17 cellular contexts compared by ENCODE assay signal in the genomic region with DNA sequence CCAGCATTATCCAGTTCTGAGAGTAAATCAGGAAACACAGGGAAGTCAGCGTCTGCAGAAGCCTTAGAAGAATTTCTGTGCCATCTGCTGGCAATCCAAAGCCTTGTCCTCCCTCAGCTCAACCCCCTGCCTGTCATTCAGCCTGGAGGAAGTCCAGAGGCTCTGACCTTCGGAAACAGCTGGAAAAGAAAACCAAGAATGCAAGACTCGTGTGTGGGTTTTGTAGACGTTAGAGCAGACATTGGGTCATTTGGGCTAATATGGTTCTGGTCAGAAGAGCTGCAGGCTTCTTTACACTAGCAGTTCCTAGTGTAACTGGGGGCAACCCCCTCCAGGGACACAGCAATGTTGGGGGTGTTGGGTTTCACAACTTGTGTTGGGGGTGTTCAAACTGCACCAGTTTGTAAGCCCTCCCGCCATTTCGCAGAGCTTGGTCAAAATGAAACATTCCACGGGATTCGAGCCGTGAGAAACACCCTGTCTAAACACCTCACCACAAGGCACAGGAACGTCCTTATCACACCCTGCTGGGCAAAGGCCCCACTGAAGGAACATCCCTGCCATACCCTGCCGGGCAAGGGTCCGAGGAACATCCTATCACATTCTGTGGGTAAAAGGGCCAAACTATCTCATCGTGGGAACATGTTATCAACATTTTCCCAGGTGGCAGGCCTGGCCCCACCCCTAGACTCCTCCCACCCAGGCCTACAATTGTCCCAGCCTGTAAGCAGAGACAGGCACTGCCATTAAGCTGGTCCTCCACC. TPM values are rescaled to one million over a fixed set of nuclear protein-coding genes. Genes with fewer than 3 reads are reported as not detected.
A peak's percentile ranks its signal among the peaks of the same experiment; 100 is the strongest.
DNase-seq lines count a peak whose midpoint lies in the region; ATAC-seq, FAIRE-seq and TF ChIP-seq lines count a peak whose summit lies in the region.
"Had no signal": no experiment of that assay in that cellular context is flagged by ENCODE, and none has a peak within 500 bp of the region (broad histone marks: within the 10 kb centered on the region; RNA-seq: fewer than 3 reads in every experiment).

No MANE protein-coding gene starts in this region.

- H3K9me3 ChIP-seq in adipocyte (ENCODE audit: control insufficient read depth, low read length) (no peaks in the 10 kb centered on the region), pancreas (no peaks in the 10 kb centered on the region)

- peaks cover 43% of the 10 kb centered on the region for H3K27me3 ChIP-seq in adipocyte (replicated peaks; ENCODE audit: control insufficient read depth, insufficient read depth, low read length)
- no peaks in the 10 kb centered on the region for H3K27me3 ChIP-seq in pancreas

- H3K36me3 ChIP-seq in adipocyte (ENCODE audit: control insufficient read depth, insufficient read depth, low read length, severe bottlenecking) (no peaks in the 10 kb centered on the region), pancreas (no peaks in the 10 kb centered on the region)

- H3K4me1 Mint-ChIP-seq in activated CD4-positive, alpha-beta T cell treated with anti-CD3 and anti-CD28 coated beads, Interleukin-2, amount 10 ng/mL, durations not matched to agents 24 days and 14 days = no peaks in the 10 kb centered on the region
- H3K4me1 Mint-ChIP-seq: CD4-positive, CD25-positive, alpha-beta regulatory T cell; IgD-negative memory B cell; stimulated activated naive CD8-positive, alpha-beta T cell treated with anti-CD3 and anti-CD28 coated beads, Interleukin-15, amount 100 ng/mL, for 72 hours had no signal

- no peak overlapping the region for H3K27ac Mint-ChIP-seq in activated CD4-positive, alpha-beta T cell treated with anti-CD3 and anti-CD28 coated beads, Interleukin-2, amount 10 ng/mL, durations not matched to agents 24 days and 14 days
- H3K27ac Mint-ChIP-seq: CD4-positive, CD25-positive, alpha-beta regulatory T cell; IgD-negative memory B cell; stimulated activated naive CD8-positive, alpha-beta T cell treated with anti-CD3 and anti-CD28 coated beads, Interleukin-15, amount 100 ng/mL, for 72 hours had no signal

- no peak overlapping the region for H3K9ac ChIP-seq in adipocyte (ENCODE audit: low read length)

- no peaks in the 10 kb centered on the region for H3K36me3 Mint-ChIP-seq in activated CD4-positive, alpha-beta T cell treated with anti-CD3 and anti-CD28 coated beads, Interleukin-2, amount 10 ng/mL, durations not matched to agents 24 days and 14 days (ENCODE audit: low read depth)
- H3K36me3 Mint-ChIP-seq: CD4-positive, CD25-positive, alpha-beta regulatory T cell; IgD-negative memory B cell had no signal

- no peak overlapping the region for H3K4me3 Mint-ChIP-seq in activated CD4-positive, alpha-beta T cell treated with anti-CD3 and anti-CD28 coated beads, Interleukin-2, amount 10 ng/mL, durations not matched to agents 24 days and 14 days
- H3K4me3 Mint-ChIP-seq: activated T-cell treated with anti-CD3 and anti-CD28 coated beads, Interleukin-2, amount 50 U/mL, for 4 hours; CD4-positive, CD25-positive, alpha-beta regulatory T cell; stimulated activated naive CD8-positive, alpha-beta T cell treated with anti-CD3 and anti-CD28 coated beads, Interleukin-15, amount 100 ng/mL, for 72 hours had no signal

- CTCF ChIA-PET in GM10248 (lab: Yijun Ruan, JAX) = interaction anchor here (0.7 to 10.2 kb wide), 7 partner anchors 9 to 403 kb away, joined by 3 to 77 read pairs (median 4); no protein-coding TSS in a partner anchor

- H3K4me3 ChIP-seq in adipocyte (ENCODE audit: low read length) = no peak overlapping the region
- no peak overlapping the region for H3K4me3 ChIP-seq in fibroblast of pulmonary artery (replicated peaks; ENCODE audit: low read depth, low read length)
- no peak overlapping the region for H3K4me3 ChIP-seq in pancreas

- DNase-seq in GM10248 (ENCODE audit: extremely low spot score) (no peak), adipocyte (ENCODE audit: low read depth) (peak; percentile 55), fibroblast of pulmonary artery (ENCODE audit: low read depth) (peak; percentile 82), pancreas (no peak), NCI-H2227 (lab: John Stamatoyannopoulos, UW; ENCODE audit: unreplicated experiment) (no peak)
- DNase-seq in activated CD4-positive, alpha-beta T cell treated with anti-CD3 and anti-CD28 coated beads, Interleukin-2, amount 10 ng/mL, durations not matched to agents 24 days and 14 days = no peak
- DNase-seq: activated T-cell treated with anti-CD3 and anti-CD28 coated beads, Interleukin-2, amount 50 U/mL, for 4 hours; CD4-positive, CD25-positive, alpha-beta regulatory T cell; mesendoderm; NCI-H146; NCI-H69; SIG-M5; stimulated activated naive CD8-positive, alpha-beta T cell treated with anti-CD3 and anti-CD28 coated beads, Interleukin-15, amount 100 ng/mL, for 72 hours had no signal

- no peak overlapping the region for H3K27ac ChIP-seq in pancreas

- ATAC-seq in pancreas (peak; percentile 38 to 73 (median 58)), GM18511 (IDR thresholded peaks at IDR 0.05; ENCODE audit: unreplicated experiment) (no peak), GM21423 (IDR thresholded peaks at IDR 0.05; ENCODE audit: unreplicated experiment) (no peak)
- ATAC-seq: activated T-cell treated with anti-CD3 and anti-CD28 coated beads, Interleukin-2, amount 50 U/mL, for 4 hours; stimulated activated naive CD8-positive, alpha-beta T cell treated with anti-CD3 and anti-CD28 coated beads, Interleukin-15, amount 100 ng/mL, for 72 hours had no signal

- TF ChIP-seq CTCF in GM10248 (IDR thresholded peaks at IDR 0.05; ENCODE audit: control extremely low read depth, extremely low read depth, low read depth, missing control alignments) = peak; percentile 16
- peak; percentile 30 for TF ChIP-seq CTCF in fibroblast of pulmonary artery (IDR thresholded peaks at IDR 0.05; ENCODE audit: low read length, missing control alignments)
- no peak for TF ChIP-seq CTCF in pancreas (IDR thresholded peaks at IDR 0.05)

- H3K27me3 Mint-ChIP-seq in activated CD4-positive, alpha-beta T cell treated with anti-CD3 and anti-CD28 coated beads, Interleukin-2, amount 10 ng/mL, durations not matched to agents 24 days and 14 days = peaks cover 4% of the 10 kb centered on the region

- no peak for FAIRE-seq in pancreas (lab: Jason Lieb, UNC)

- POLR2A ChIA-PET in GM10248 (lab: Yijun Ruan, JAX) = no interaction called here

- H3K4me1 ChIP-seq in adipocyte (ENCODE audit: control insufficient read depth, insufficient read depth, low read length) (peaks cover 8% of the 10 kb centered on the region), pancreas (peaks cover 0 to 3% (median 0%) of the 10 kb centered on the region in 3 donors)

- 31 to 32% methylated on average over 13 of the region's 13 CpGs for WGBS in pancreas, 2 donors

- no peaks in the 10 kb centered on the region for H3K9me3 Mint-ChIP-seq in activated CD4-positive, alpha-beta T cell treated with anti-CD3 and anti-CD28 coated beads, Interleukin-2, amount 10 ng/mL, durations not matched to agents 24 days and 14 days
- H3K9me3 Mint-ChIP-seq: activated T-cell treated with anti-CD3 and anti-CD28 coated beads, Interleukin-2, amount 50 U/mL, for 4 hours had no signal

- intact Hi-C loops in pancreas (cut with DNase I) = loop anchor here in 1 of 3 donors (10.0 kb wide), 1 partner anchor 95 kb away; no protein-coding TSS in a partner anchor
- intact Hi-C loops in activated CD4-positive, alpha-beta T cell treated with anti-CD3 and anti-CD28 coated beads, Interleukin-2, amount 10 ng/mL, durations not matched to agents 24 days and 14 days (cut with micrococcal nuclease) = no loop called here

RNA-seq across cellular contexts. Expression of a gene that starts 21.0 kb away (rescaled TPM):
- 10 to 100 TPM; 51.5 to 88.5 (median 59.7) TPM for total RNA-seq in pancreas
- 100 to 1,000 TPM; 103 to 119 TPM for polyA plus RNA-seq in pancreas
- not detected in 2 replicates for total RNA-seq in activated CD4-positive, alpha-beta T cell treated with anti-CD3 and anti-CD28 coated beads, Interleukin-2, amount 10 ng/mL, durations not matched to agents 24 days and 14 days
- total RNA-seq: activated T-cell treated with anti-CD3 and anti-CD28 coated beads, Interleukin-2, amount 50 U/mL, for 4 hours; CD4-positive, CD25-positive, alpha-beta regulatory T cell; posterior vena cava had no signal
- polyA plus RNA-seq: CD4-positive, CD25-positive, alpha-beta regulatory T cell; IgD-negative memory B cell had no signal

RNA-seq across cellular contexts. Expression of a gene that starts 30.9 kb away (rescaled TPM):
- not detected for total RNA-seq in pancreas
- not detected for polyA plus RNA-seq in pancreas
- total RNA-seq in activated CD4-positive, alpha-beta T cell treated with anti-CD3 and anti-CD28 coated beads, Interleukin-2, amount 10 ng/mL, durations not matched to agents 24 days and 14 days = not detected in 2 replicates
- total RNA-seq: activated T-cell treated with anti-CD3 and anti-CD28 coated beads, Interleukin-2, amount 50 U/mL, for 4 hours; CD4-positive, CD25-positive, alpha-beta regulatory T cell; posterior vena cava had no signal
- polyA plus RNA-seq: CD4-positive, CD25-positive, alpha-beta regulatory T cell; IgD-negative memory B cell had no signal

RNA-seq across cellular contexts. Expression of a gene that starts 41.0 kb away (rescaled TPM):
- 100 to 1,000 TPM in 1 of 6 donors, 10 to 100 TPM in 5; 52.3 to 130 (median 96.0) TPM for total RNA-seq in pancreas
- 100 to 1,000 TPM in 1 of 2 donors, 10 to 100 TPM in 1; 67.2 to 139 TPM for polyA plus RNA-seq in pancreas
- not detected in 2 replicates for total RNA-seq in activated CD4-positive, alpha-beta T cell treated with anti-CD3 and anti-CD28 coated beads, Interleukin-2, amount 10 ng/mL, durations not matched to agents 24 days and 14 days
- total RNA-seq: CD4-positive, CD25-positive, alpha-beta regulatory T cell had no signal
- polyA plus RNA-seq: CD4-positive, CD25-positive, alpha-beta regulatory T cell; IgD-negative memory B cell had no signal

Comparison
In these comparisons a context has a peak if more than half of its experiments do, and no peak if none do; other contexts are left out.
1. DNase-seq: peak in adipocyte (single experiment) and fibroblast of pulmonary artery (single experiment); none in GM10248 (single experiment), pancreas (0 of 6), NCI-H2227 (single experiment) and activated CD4-positive, alpha-beta T cell treated with anti-CD3 and anti-CD28 coated beads, Interleukin-2, amount 10 ng/mL, durations not matched to agents 24 days and 14 days (single experiment).
2. CTCF ChIP-seq: peak in GM10248 (single experiment) and fibroblast of pulmonary artery (single experiment); none in pancreas (0 of 4).
3. ATAC-seq: peak in pancreas (4 of 4); none in GM18511 (single experiment) and GM21423 (single experiment).
4. RNA of a gene that starts 21.0 kb away (total RNA-seq): 51.5 to 88.5 TPM in pancreas; not detected in activated CD4-positive, alpha-beta T cell treated with anti-CD3 and anti-CD28 coated beads, Interleukin-2, amount 10 ng/mL, durations not matched to agents 24 days and 14 days; every median in the first group is over 10 times any median in the second.
5. RNA of a gene that starts 41.0 kb away (total RNA-seq): 52.3 to 130 TPM in pancreas; not detected in activated CD4-positive, alpha-beta T cell treated with anti-CD3 and anti-CD28 coated beads, Interleukin-2, amount 10 ng/mL, durations not matched to agents 24 days and 14 days; every median in the first group is over 10 times any median in the second.